In the genomic region with DNA sequence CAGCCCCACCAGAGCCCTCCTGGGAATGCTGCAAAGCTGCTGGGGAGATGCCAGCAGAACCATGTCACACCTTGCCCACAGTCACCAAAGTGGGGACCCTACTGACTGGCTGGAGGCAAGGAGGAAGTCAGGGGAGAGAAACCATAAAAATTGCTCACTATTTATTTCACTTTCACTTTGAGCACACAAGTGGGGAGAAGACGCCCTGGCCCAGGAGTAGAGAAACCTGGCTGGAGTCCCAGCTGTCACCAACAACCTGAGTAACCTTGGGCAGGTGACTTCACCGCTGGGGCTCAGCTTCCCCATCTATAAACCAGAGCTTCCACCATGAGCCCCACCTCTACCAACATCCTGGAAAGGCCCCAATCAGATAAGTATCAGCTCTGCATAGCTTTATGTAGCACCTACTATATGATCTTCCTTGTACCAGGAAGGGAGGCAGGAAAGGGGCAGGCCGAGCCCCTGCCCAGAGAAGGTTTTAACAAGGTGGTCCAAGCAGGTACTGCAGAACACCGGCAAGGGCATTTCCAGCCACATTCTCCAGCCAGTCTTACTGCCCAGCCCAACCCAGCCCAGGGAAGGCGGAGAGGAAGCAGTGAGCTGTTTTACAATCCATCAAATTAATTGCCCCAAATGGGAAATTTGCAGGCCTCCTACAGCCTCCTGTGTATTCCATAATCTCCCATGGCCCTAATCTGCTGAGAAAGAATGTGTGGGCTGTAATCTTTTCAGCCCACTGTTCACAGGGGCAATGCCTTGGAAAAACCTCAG, we compare ENCODE assay signal across 8 cellular contexts. TPM values are rescaled to one million over a fixed set of nuclear protein-coding genes. Genes with fewer than 3 reads are reported as not detected.
DNase-seq lines count a peak whose midpoint lies in the region; ATAC-seq, FAIRE-seq and TF ChIP-seq lines count a peak whose summit lies in the region.

No MANE protein-coding gene starts in this region.

- H3K27me3 Mint-ChIP-seq in glutamatergic neuron (ENCODE audit: unreplicated experiment), result peaks cover 5% of the 10 kb centered on the region

- no peaks in the 10 kb centered on the region for H3K9me3 Mint-ChIP-seq in stimulated activated effector memory CD8-positive, alpha-beta T cell treated with anti-CD3 and anti-CD28 coated beads, Interleukin-12 subunit alpha, Interleukin-12 subunit beta, amount 100 ng/mL, for 72 hours
- no peaks in the 10 kb centered on the region for H3K9me3 Mint-ChIP-seq in glutamatergic neuron (ENCODE audit: unreplicated experiment)

- H3K27ac Mint-ChIP-seq in stimulated activated effector memory CD8-positive, alpha-beta T cell treated with anti-CD3 and anti-CD28 coated beads, Interleukin-12 subunit alpha, Interleukin-12 subunit beta, amount 100 ng/mL, for 72 hours, result peak overlapping the region; percentile 62
- no peak overlapping the region for H3K27ac Mint-ChIP-seq in glutamatergic neuron (ENCODE audit: unreplicated experiment)

- peaks cover 40% of the 10 kb centered on the region for H3K4me1 Mint-ChIP-seq in stimulated activated effector memory CD8-positive, alpha-beta T cell treated with anti-CD3 and anti-CD28 coated beads, Interleukin-12 subunit alpha, Interleukin-12 subunit beta, amount 100 ng/mL, for 72 hours
- H3K4me1 Mint-ChIP-seq in glutamatergic neuron (ENCODE audit: low read depth, unreplicated experiment), result peaks cover 1% of the 10 kb centered on the region

- H3K4me3 Mint-ChIP-seq in stimulated activated effector memory CD8-positive, alpha-beta T cell treated with anti-CD3 and anti-CD28 coated beads, Interleukin-12 subunit alpha, Interleukin-12 subunit beta, amount 100 ng/mL, for 72 hours, result no peak overlapping the region
- H3K4me3 Mint-ChIP-seq in glutamatergic neuron (ENCODE audit: unreplicated experiment), result no peak overlapping the region

- H3K36me3 Mint-ChIP-seq in stimulated activated effector memory CD8-positive, alpha-beta T cell treated with anti-CD3 and anti-CD28 coated beads, Interleukin-12 subunit alpha, Interleukin-12 subunit beta, amount 100 ng/mL, for 72 hours, result no peaks in the 10 kb centered on the region
- no peaks in the 10 kb centered on the region for H3K36me3 Mint-ChIP-seq in glutamatergic neuron (ENCODE audit: unreplicated experiment)

- ATAC-seq in GM21360 (IDR thresholded peaks at IDR 0.05; ENCODE audit: unreplicated experiment) (peak; percentile 90), HG03558 (IDR thresholded peaks at IDR 0.05; ENCODE audit: extremely low read depth, unreplicated experiment) (peak; percentile 98)
- ATAC-seq in stimulated activated effector memory CD8-positive, alpha-beta T cell treated with anti-CD3 and anti-CD28 coated beads, Interleukin-12 subunit alpha, Interleukin-12 subunit beta, amount 100 ng/mL, for 72 hours, result peak; percentile 91

- peak; percentile 47 for DNase-seq in Daoy (ENCODE audit: low read depth)
- peak in 2 of 3 experiments; percentile 29 to 31 for DNase-seq in activated CD8-positive, alpha-beta memory T cell treated with anti-CD3 and anti-CD28 coated beads for 48 hours (ENCODE audit: low read depth in 2 of 3, low spot score in 2 of 3)
- DNase-seq in left kidney (ENCODE audit: low read depth, low spot score), result peak; percentile 85
- peak; percentile 12 to 59 for DNase-seq in stimulated activated effector memory CD8-positive, alpha-beta T cell treated with anti-CD3 and anti-CD28 coated beads, Interleukin-12 subunit alpha, Interleukin-12 subunit beta, amount 100 ng/mL, for 72 hours (ENCODE audit: low spot score in 2 of 2)
- no peak for DNase-seq in glutamatergic neuron
- no peak for DNase-seq in HTR-8/SVneo (ENCODE audit: insufficient read length, low spot score)

- no peak for FAIRE-seq in HTR-8/SVneo (lab: Jason Lieb, UNC)

- TF ChIP-seq CTCF in glutamatergic neuron (IDR thresholded peaks at IDR 0.05; ENCODE audit: partially characterized antibody, unreplicated experiment), result no peak

RNA-seq across cellular contexts. Expression of a gene that starts 27.6 kb away (rescaled TPM):
- 8.9 and 10.2 TPM in 2 replicates for total RNA-seq in Daoy (2014; rRNA removed; shearing (Covaris generic))
- total RNA-seq in glutamatergic neuron (ENCODE audit: unreplicated experiment), result 5.7 TPM

Comparison
In these comparisons a context has a peak if more than half of its experiments do, and no peak if none do; other contexts are left out.
1. DNase-seq: peak in Daoy (single experiment), activated CD8-positive, alpha-beta memory T cell treated with anti-CD3 and anti-CD28 coated beads for 48 hours (2 of 3), left kidney (single experiment) and stimulated activated effector memory CD8-positive, alpha-beta T cell treated with anti-CD3 and anti-CD28 coated beads, Interleukin-12 subunit alpha, Interleukin-12 subunit beta, amount 100 ng/mL, for 72 hours (2 of 2); none in glutamatergic neuron (single experiment) and HTR-8/SVneo (single experiment).
2. Peak in every context shown above with its lines, with median percentiles within 50 percentile points of each other: ATAC-seq.